Comparison of ENCODE assay signal across 1 cellular context in the genomic region with DNA sequence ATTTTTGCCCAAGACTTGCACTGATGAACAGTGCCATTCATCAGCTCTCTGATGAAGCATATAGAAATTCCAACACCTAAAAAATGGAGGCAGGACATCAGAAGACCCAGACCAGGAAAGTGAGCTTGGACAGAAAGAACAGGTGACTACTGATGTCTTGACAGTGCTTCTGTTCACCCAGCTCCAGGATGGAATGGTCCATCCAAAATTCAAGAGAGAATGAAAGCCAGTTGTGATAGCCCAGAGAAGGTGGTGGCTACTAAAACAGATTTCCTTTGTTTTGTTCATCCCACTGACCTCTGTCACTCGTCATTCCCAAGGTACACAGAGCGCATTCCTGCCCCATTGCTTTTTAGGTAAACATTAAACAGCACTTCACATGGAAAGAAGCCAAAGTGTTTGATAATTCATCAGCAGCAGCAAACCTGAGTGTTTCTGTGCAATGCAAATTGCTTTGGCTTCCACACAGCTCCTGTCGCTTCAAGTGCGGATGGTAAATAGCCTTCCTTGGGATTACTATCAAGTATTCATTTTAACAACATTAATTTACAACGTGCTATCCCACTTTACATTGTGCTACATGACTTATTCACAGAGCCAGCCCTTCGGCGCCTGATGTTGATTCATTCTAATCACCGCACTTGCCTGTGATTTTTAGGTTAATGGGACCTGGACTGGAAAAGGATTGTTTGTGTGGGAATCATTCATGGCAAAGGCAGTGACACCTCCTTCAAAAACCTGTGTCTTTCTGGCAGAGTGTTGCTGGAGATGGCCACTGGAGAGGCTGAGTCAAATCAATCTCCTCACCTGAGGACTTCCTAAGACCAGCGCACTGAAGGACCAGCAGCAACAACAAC.
TF ChIP-seq lines count a peak whose summit lies in the region.

No MANE protein-coding gene starts in this region.

TF ChIP-seq in HepG2, 621 proteins besides CTCF, POLR2A, EP300 and RAD21 (continued from another document and continues in another):
- TF ChIP-seq, protein P1, sequence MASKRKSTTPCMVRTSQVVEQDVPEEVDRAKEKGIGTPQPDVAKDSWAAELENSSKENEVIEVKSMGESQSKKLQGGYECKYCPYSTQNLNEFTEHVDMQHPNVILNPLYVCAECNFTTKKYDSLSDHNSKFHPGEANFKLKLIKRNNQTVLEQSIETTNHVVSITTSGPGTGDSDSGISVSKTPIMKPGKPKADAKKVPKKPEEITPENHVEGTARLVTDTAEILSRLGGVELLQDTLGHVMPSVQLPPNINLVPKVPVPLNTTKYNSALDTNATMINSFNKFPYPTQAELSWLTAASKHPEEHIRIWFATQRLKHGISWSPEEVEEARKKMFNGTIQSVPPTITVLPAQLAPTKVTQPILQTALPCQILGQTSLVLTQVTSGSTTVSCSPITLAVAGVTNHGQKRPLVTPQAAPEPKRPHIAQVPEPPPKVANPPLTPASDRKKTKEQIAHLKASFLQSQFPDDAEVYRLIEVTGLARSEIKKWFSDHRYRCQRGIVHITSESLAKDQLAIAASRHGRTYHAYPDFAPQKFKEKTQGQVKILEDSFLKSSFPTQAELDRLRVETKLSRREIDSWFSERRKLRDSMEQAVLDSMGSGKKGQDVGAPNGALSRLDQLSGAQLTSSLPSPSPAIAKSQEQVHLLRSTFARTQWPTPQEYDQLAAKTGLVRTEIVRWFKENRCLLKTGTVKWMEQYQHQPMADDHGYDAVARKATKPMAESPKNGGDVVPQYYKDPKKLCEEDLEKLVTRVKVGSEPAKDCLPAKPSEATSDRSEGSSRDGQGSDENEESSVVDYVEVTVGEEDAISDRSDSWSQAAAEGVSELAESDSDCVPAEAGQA (IDR thresholded peaks at IDR 0.05; ENCODE audit: low read depth): no peak
- TF ChIP-seq, protein P1 (CRISPR knock-in tag; IDR thresholded peaks at IDR 0.05; ENCODE audit: borderline replicate concordance): peak; percentile 24; the same call in 1 of the 2 replicates
- TF ChIP-seq, protein P2, sequence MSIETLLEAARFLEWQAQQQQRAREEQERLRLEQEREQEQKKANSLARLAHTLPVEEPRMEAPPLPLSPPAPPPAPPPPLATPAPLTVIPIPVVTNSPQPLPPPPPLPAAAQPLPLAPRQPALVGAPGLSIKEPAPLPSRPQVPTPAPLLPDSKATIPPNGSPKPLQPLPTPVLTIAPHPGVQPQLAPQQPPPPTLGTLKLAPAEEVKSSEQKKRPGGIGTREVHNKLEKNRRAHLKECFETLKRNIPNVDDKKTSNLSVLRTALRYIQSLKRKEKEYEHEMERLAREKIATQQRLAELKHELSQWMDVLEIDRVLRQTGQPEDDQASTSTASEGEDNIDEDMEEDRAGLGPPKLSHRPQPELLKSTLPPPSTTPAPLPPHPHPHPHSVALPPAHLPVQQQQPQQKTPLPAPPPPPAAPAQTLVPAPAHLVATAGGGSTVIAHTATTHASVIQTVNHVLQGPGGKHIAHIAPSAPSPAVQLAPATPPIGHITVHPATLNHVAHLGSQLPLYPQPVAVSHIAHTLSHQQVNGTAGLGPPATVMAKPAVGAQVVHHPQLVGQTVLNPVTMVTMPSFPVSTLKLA (IDR thresholded peaks at IDR 0.05): no peak; the same call in 1 of the 2 replicates
- TF ChIP-seq TOPORS (CRISPR knock-in tag; IDR thresholded peaks at IDR 0.05) (no peak), SNAPC2 (CRISPR knock-in tag; IDR thresholded peaks at IDR 0.05) (no peak), ZMYM4 (CRISPR knock-in tag; IDR thresholded peaks at IDR 0.05) (peak; percentile 94), ZNF160 (CRISPR knock-in tag; IDR thresholded peaks at IDR 0.05) (0 out of 2 replicates have a peak, but pooled peaks have one; percentile 47), ZNF773 (CRISPR knock-in tag; IDR thresholded peaks at IDR 0.05; ENCODE audit: borderline replicate concordance) (no peak), ZBTB42 (CRISPR knock-in tag; IDR thresholded peaks at IDR 0.05) (no peak), ZNF7 (CRISPR knock-in tag; IDR thresholded peaks at IDR 0.05) (peak; percentile 35; the same call in 1 of the 2 replicates), RBAK (CRISPR knock-in tag; IDR thresholded peaks at IDR 0.05) (no peak), GLI4 (CRISPR knock-in tag; IDR thresholded peaks at IDR 0.05; ENCODE audit: borderline replicate concordance) (peak; percentile 60; the same call in 1 of the 2 replicates), TGIF2 (CRISPR knock-in tag; IDR thresholded peaks at IDR 0.05) (0 out of 2 replicates have a peak, but pooled peaks have one; percentile 52), HNRNPH1 (optimal IDR thresholded peaks at IDR 0.05; ENCODE audit: low read depth, low read length) (no peak), ZC3H4 (CRISPR knock-in tag; IDR thresholded peaks at IDR 0.05; ENCODE audit: borderline replicate concordance) (no peak), CENPX (CRISPR knock-in tag; IDR thresholded peaks at IDR 0.05) (no peak), SCMH1 (CRISPR knock-in tag; IDR thresholded peaks at IDR 0.05; ENCODE audit: borderline replicate concordance) (no peak), ZSCAN20 (CRISPR knock-in tag; IDR thresholded peaks at IDR 0.05; ENCODE audit: borderline replicate concordance) (peak; percentile 23; the same call in 1 of the 2 replicates), ZBTB3 (CRISPR knock-in tag; IDR thresholded peaks at IDR 0.05; ENCODE audit: borderline replicate concordance, low read depth) (peak; percentile 97), ETV6 (CRISPR knock-in tag; conservative IDR thresholded peaks at IDR 0.05) (no peak), TEAD2 (CRISPR knock-in tag; IDR thresholded peaks at IDR 0.05) (no peak), ATRX (CRISPR knock-in tag; IDR thresholded peaks at IDR 0.05; ENCODE audit: borderline replicate concordance) (no peak), ZNF552 (CRISPR knock-in tag; IDR thresholded peaks at IDR 0.05; ENCODE audit: borderline replicate concordance) (peak; percentile 10; the same call in 1 of the 2 replicates), ASH2L (IDR thresholded peaks at IDR 0.05; ENCODE audit: insufficient read length, low read depth, low read length) (peak; percentile 92), SP4 (CRISPR knock-in tag; IDR thresholded peaks at IDR 0.05) (peak; percentile 64; the same call in 1 of the 2 replicates), ZSCAN22 (CRISPR knock-in tag; IDR thresholded peaks at IDR 0.05) (0 out of 2 replicates have a peak, but pooled peaks have one; percentile 70), MTA3 (CRISPR knock-in tag; IDR thresholded peaks at IDR 0.05) (no peak), SMYD3 (CRISPR knock-in tag; IDR thresholded peaks at IDR 0.05) (no peak), ATM (IDR thresholded peaks at IDR 0.05; ENCODE audit: borderline replicate concordance) (no peak), ZSCAN31 (CRISPR knock-in tag; IDR thresholded peaks at IDR 0.05; ENCODE audit: low read depth) (peak; percentile 96), GTF2F1 (IDR thresholded peaks at IDR 0.05; ENCODE audit: low read length) (no peak), SP1 (IDR thresholded peaks at IDR 0.05) (no peak), SP1 (CRISPR knock-in tag; IDR thresholded peaks at IDR 0.05) (no peak), ZNF792 (CRISPR knock-in tag; IDR thresholded peaks at IDR 0.05) (peak; percentile 96), ZNF703 (CRISPR knock-in tag; IDR thresholded peaks at IDR 0.05; ENCODE audit: borderline replicate concordance) (no peak)
- TF ChIP-seq, protein P3, sequence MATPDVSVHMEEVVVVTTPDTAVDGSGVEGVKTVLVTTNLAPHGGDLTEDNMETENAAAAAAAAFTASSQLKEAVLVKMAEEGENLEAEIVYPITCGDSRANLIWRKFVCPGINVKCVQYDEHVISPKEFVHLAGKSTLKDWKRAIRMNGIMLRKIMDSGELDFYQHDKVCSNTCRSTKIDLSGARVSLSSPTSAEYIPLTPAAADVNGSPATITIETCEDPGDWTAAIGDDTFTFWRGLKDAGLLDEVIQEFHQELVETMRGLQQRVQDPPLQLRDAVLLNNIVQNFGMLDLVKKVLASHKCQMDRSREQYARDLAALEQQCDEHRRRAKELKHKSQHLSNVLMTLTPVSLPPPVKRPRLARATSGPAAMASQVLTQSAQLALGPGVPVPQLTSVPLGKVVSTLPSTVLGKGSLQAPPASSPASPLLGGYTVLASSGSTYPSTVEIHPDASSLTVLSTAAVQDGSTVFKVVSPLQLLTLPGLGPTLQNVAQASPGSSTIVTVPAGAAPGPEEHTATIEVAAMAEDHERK (CRISPR knock-in tag; IDR thresholded peaks at IDR 0.05; ENCODE audit: low read depth): 0 out of 2 replicates have a peak, but pooled peaks have one; percentile 20
- TF ChIP-seq, protein P4, sequence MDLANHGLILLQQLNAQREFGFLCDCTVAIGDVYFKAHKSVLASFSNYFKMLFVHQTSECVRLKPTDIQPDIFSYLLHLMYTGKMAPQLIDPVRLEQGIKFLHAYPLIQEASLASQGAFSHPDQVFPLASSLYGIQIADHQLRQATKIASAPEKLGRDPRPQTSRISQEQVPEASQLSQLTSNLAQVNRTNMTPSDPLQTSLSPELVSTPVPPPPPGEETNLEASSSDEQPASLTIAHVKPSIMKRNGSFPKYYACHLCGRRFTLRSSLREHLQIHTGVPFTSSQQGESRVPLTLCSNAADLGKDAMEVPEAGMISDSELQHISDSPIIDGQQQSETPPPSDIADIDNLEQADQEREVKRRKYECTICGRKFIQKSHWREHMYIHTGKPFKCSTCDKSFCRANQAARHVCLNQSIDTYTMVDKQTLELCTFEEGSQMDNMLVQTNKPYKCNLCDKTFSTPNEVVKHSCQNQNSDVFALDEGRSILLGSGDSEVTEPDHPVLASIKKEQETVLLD (CRISPR knock-in tag; IDR thresholded peaks at IDR 0.05; ENCODE audit: low read depth): no peak
- TF ChIP-seq, protein P5, sequence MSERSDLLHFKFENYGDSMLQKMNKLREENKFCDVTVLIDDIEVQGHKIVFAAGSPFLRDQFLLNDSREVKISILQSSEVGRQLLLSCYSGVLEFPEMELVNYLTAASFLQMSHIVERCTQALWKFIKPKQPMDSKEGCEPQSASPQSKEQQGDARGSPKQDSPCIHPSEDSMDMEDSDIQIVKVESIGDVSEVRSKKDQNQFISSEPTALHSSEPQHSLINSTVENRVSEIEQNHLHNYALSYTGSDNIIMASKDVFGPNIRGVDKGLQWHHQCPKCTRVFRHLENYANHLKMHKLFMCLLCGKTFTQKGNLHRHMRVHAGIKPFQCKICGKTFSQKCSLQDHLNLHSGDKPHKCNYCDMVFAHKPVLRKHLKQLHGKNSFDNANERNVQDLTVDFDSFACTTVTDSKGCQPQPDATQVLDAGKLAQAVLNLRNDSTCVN (CRISPR knock-in tag; IDR thresholded peaks at IDR 0.05; ENCODE audit: borderline replicate concordance): peak; percentile 51; the same call in 1 of the 2 replicates
- TF ChIP-seq, protein P6, sequence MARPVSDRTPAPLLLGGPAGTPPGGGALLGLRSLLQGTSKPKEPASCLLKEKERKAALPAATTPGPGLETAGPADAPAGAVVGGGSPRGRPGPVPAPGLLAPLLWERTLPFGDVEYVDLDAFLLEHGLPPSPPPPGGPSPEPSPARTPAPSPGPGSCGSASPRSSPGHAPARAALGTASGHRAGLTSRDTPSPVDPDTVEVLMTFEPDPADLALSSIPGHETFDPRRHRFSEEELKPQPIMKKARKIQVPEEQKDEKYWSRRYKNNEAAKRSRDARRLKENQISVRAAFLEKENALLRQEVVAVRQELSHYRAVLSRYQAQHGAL (CRISPR knock-in tag; IDR thresholded peaks at IDR 0.05; ENCODE audit: not compliant biosample characterization): no peak
- TF ChIP-seq, protein P7, sequence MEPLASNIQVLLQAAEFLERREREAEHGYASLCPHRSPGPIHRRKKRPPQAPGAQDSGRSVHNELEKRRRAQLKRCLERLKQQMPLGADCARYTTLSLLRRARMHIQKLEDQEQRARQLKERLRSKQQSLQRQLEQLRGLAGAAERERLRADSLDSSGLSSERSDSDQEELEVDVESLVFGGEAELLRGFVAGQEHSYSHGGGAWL (CRISPR knock-in tag; IDR thresholded peaks at IDR 0.05): no peak
- TF ChIP-seq, protein P8, sequence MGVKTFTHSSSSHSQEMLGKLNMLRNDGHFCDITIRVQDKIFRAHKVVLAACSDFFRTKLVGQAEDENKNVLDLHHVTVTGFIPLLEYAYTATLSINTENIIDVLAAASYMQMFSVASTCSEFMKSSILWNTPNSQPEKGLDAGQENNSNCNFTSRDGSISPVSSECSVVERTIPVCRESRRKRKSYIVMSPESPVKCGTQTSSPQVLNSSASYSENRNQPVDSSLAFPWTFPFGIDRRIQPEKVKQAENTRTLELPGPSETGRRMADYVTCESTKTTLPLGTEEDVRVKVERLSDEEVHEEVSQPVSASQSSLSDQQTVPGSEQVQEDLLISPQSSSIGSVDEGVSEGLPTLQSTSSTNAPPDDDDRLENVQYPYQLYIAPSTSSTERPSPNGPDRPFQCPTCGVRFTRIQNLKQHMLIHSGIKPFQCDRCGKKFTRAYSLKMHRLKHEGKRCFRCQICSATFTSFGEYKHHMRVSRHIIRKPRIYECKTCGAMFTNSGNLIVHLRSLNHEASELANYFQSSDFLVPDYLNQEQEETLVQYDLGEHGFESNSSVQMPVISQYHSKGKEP (CRISPR knock-in tag; IDR thresholded peaks at IDR 0.05): no peak
- TF ChIP-seq, protein P9, sequence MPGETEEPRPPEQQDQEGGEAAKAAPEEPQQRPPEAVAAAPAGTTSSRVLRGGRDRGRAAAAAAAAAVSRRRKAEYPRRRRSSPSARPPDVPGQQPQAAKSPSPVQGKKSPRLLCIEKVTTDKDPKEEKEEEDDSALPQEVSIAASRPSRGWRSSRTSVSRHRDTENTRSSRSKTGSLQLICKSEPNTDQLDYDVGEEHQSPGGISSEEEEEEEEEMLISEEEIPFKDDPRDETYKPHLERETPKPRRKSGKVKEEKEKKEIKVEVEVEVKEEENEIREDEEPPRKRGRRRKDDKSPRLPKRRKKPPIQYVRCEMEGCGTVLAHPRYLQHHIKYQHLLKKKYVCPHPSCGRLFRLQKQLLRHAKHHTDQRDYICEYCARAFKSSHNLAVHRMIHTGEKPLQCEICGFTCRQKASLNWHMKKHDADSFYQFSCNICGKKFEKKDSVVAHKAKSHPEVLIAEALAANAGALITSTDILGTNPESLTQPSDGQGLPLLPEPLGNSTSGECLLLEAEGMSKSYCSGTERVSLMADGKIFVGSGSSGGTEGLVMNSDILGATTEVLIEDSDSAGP (CRISPR knock-in tag; IDR thresholded peaks at IDR 0.05; ENCODE audit: borderline replicate concordance): no peak; the same call in 1 of the 2 replicates
